ENCODE assay signal across 8 cellular contexts in the genomic region with DNA sequence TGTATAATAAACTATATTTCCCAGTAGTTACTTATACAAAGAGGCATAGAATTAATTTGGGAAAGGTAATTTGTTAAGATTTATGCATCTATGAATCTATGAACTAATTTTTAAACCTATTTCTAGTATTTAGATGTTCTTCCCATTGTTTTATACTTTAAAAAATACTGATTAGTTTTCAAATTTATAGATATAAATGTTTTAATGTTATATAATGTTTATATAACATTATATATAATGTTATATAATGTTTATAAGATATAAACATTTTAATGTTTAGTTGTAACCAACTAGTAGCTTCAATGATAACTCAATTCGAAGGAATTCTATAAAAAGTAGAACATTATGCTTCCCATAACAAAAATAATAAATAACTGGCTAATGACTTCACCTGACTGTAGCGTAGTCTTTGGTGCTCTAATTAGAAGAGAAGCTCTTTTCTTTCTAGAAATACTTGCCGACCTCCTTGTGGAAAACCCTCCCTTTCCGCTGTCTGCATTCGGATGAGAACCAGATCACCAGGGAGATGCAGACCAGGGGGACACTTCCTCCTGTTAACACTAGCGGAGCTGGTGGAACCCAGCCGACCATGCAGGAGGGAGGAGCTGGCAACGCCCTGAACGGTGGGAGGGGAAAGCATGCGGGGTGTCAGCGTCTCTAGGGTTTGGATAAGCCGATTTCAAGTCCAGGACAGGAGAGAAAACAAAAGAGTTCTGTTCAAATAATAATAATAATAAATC.
DNase-seq lines count a peak whose midpoint lies in the region; ATAC-seq and TF ChIP-seq lines count a peak whose summit lies in the region.

No MANE protein-coding gene starts in this region.

- no peaks in the 10 kb centered on the region for H3K36me3 ChIP-seq in BLaER1 treated with 17β-estradiol and CSF1 and Interleukin-3, amounts not matched to agents 10 nM and 100 nM
- no peaks in the 10 kb centered on the region for H3K36me3 ChIP-seq in duodenal mucosa (ENCODE audit: control insufficient read depth in 1 of 2, insufficient read depth in 2 of 2, low read length in 2 of 2)

- H3K4me1 Mint-ChIP-seq in activated CD4-positive, alpha-beta T cell treated with anti-CD3 and anti-CD28 coated beads, Interleukin-2, amount 10 ng/mL, durations not matched to agents 7 days and 5 days, result peaks cover 46% of the 10 kb centered on the region
- peaks cover 26% of the 10 kb centered on the region for H3K4me1 Mint-ChIP-seq in memory B cell

- H3K9ac ChIP-seq in BLaER1 treated with 17β-estradiol and CSF1 and Interleukin-3, amounts not matched to agents 10 nM and 100 nM, result peak overlapping the region; percentile 8 to 92 (median 84); a peak in 19 of 22 replicates
- H3K9ac ChIP-seq in duodenal mucosa (ENCODE audit: low read depth in 1 of 2, low read length in 2 of 2), result no peak overlapping the region

- peaks cover 39 to 48% (median 46%) of the 10 kb centered on the region in 10 experiments for H3K4me1 ChIP-seq in BLaER1 treated with 17β-estradiol and CSF1 and Interleukin-3, amounts not matched to agents 10 nM and 100 nM
- peaks cover 6 to 7% of the 10 kb centered on the region in 2 donors for H3K4me1 ChIP-seq in duodenal mucosa (ENCODE audit: control insufficient read depth in 1 of 2, insufficient read depth in 2 of 2, low read length in 2 of 2)

- no peaks in the 10 kb centered on the region for H3K9me3 ChIP-seq in BLaER1 treated with 17β-estradiol and CSF1 and Interleukin-3, amounts not matched to agents 10 nM and 100 nM (replicated peaks in 1 of 11)
- no peaks in the 10 kb centered on the region for H3K9me3 ChIP-seq in duodenal mucosa (ENCODE audit: control insufficient read depth in 1 of 2, low read length in 2 of 2)

- peak; percentile 47 for ATAC-seq in HG03460 (IDR thresholded peaks at IDR 0.05; ENCODE audit: unreplicated experiment)
- ATAC-seq in memory B cell (ENCODE audit: low read depth), result peak; percentile 45

- no peaks in the 10 kb centered on the region for H3K9me3 Mint-ChIP-seq in activated CD4-positive, alpha-beta T cell treated with anti-CD3 and anti-CD28 coated beads, Interleukin-2, amount 10 ng/mL, durations not matched to agents 7 days and 5 days
- no peaks in the 10 kb centered on the region for H3K9me3 Mint-ChIP-seq in memory B cell

- H3K36me3 Mint-ChIP-seq in activated CD4-positive, alpha-beta T cell treated with anti-CD3 and anti-CD28 coated beads, Interleukin-2, amount 10 ng/mL, durations not matched to agents 7 days and 5 days (ENCODE audit: low read depth), result peaks cover 2% of the 10 kb centered on the region
- peaks cover 2% of the 10 kb centered on the region for H3K36me3 Mint-ChIP-seq in memory B cell

- H3K27me3 Mint-ChIP-seq in activated CD4-positive, alpha-beta T cell treated with anti-CD3 and anti-CD28 coated beads, Interleukin-2, amount 10 ng/mL, durations not matched to agents 7 days and 5 days, result peaks cover 5% of the 10 kb centered on the region
- peaks cover 2% of the 10 kb centered on the region for H3K27me3 Mint-ChIP-seq in memory B cell

- DNase-seq in NCI-H526 treated with DMSO at 0.1 percent for 48 hours (lab: John Stamatoyannopoulos, UW) (peak; percentile 80), memory B cell (ENCODE audit: low spot score in 2 of 2) (peak; percentile 47 to 59)
- DNase-seq in activated CD4-positive, alpha-beta T cell treated with anti-CD3 and anti-CD28 coated beads, Interleukin-2, amount 10 ng/mL, durations not matched to agents 7 days and 5 days, result peak; percentile 83
- peak; percentile 24 for DNase-seq in stimulated activated CD8-positive, alpha-beta memory T cell treated with anti-CD3 and anti-CD28 coated beads, Interleukin-15, amount 100 ng/mL, for 24 hours (ENCODE audit: low read depth)

- H3K4me3 ChIP-seq in BLaER1 treated with 17β-estradiol and CSF1 and Interleukin-3, amounts not matched to agents 10 nM and 100 nM, result peak overlapping the region; percentile 69 to 89 (median 80)
- peak overlapping the region; percentile 61 to 99 for H3K4me3 ChIP-seq in duodenal mucosa (ENCODE audit: low read depth in 1 of 2, low read length in 2 of 2)

- POLR2A ChIA-PET in activated CD4-positive, alpha-beta T cell treated with anti-CD3 and anti-CD28 coated beads, Interleukin-2, amount 10 ng/mL, durations not matched to agents 7 days and 5 days (lab: Charles Lee), result interaction anchor here (0.6 to 1.2 kb wide), 4 partner anchors 54 to 621 kb away, joined by 4 to 8 read pairs (median 4); a partner anchor contains a TSS

- peak overlapping the region; percentile 90 for H3K4me3 Mint-ChIP-seq in activated CD4-positive, alpha-beta T cell treated with anti-CD3 and anti-CD28 coated beads, Interleukin-2, amount 10 ng/mL, durations not matched to agents 7 days and 5 days
- peak overlapping the region; percentile 85 for H3K4me3 Mint-ChIP-seq in memory B cell

- peak overlapping the region; percentile 73 to 93 (median 85) for H3K4me2 ChIP-seq in BLaER1 treated with 17β-estradiol and CSF1 and Interleukin-3, amounts not matched to agents 10 nM and 100 nM

- CTCF ChIA-PET in activated CD4-positive, alpha-beta T cell treated with anti-CD3 and anti-CD28 coated beads, Interleukin-2, amount 10 ng/mL, durations not matched to agents 7 days and 5 days (lab: Charles Lee), result interaction anchor here (0.8 to 3.1 kb wide), 11 partner anchors 11 to 627 kb away, joined by 3 to 19 read pairs (median 4); a partner anchor contains a TSS

- H3K27ac Mint-ChIP-seq in activated CD4-positive, alpha-beta T cell treated with anti-CD3 and anti-CD28 coated beads, Interleukin-2, amount 10 ng/mL, durations not matched to agents 7 days and 5 days, result peak overlapping the region; percentile 98
- H3K27ac Mint-ChIP-seq in memory B cell, result peak overlapping the region; percentile 98

- peak; percentile 45 for TF ChIP-seq POLR2A in GM19193 (IDR thresholded peaks at IDR 0.05; ENCODE audit: extremely low read depth, insufficient read depth, insufficient read length)

- peak overlapping the region in 10 of 11 experiments; percentile 34 to 97 (median 94); a peak in 16 of 22 replicates for H3K27ac ChIP-seq in BLaER1 treated with 17β-estradiol and CSF1 and Interleukin-3, amounts not matched to agents 10 nM and 100 nM
- no peak overlapping the region for H3K27ac ChIP-seq in duodenal mucosa (ENCODE audit: low read depth, low read length)

- peaks cover 0 to 10% (median 0%) of the 10 kb centered on the region in 11 experiments; a peak in 4 of 22 replicates for H3K27me3 ChIP-seq in BLaER1 treated with 17β-estradiol and CSF1 and Interleukin-3, amounts not matched to agents 10 nM and 100 nM
- no peaks in the 10 kb centered on the region for H3K27me3 ChIP-seq in duodenal mucosa (ENCODE audit: control insufficient read depth in 1 of 2, insufficient read depth in 2 of 2, low read length in 2 of 2)

- H4K20me1 ChIP-seq in BLaER1 treated with 17β-estradiol and CSF1 and Interleukin-3, amounts not matched to agents 10 nM and 100 nM, result no peaks in the 10 kb centered on the region

Comparison
In these comparisons a context has a peak if more than half of its experiments do, and no peak if none do; other contexts are left out.
1. H3K9ac ChIP-seq: peak in BLaER1 treated with 17β-estradiol and CSF1 and Interleukin-3, amounts not matched to agents 10 nM and 100 nM (11 of 11); none in duodenal mucosa (0 of 2).
2. DNase-seq: peak in every context shown above with its lines; median percentile 83 in activated CD4-positive, alpha-beta T cell treated with anti-CD3 and anti-CD28 coated beads, Interleukin-2, amount 10 ng/mL, durations not matched to agents 7 days and 5 days; 80 in NCI-H526 treated with DMSO at 0.1 percent for 48 hours; 53 in memory B cell; 24 in stimulated activated CD8-positive, alpha-beta memory T cell treated with anti-CD3 and anti-CD28 coated beads, Interleukin-15, amount 100 ng/mL, for 24 hours.